7 cellular contexts compared by ENCODE assay signal in genomic region chr17:69506489-69506888, GRCh38.
A peak's percentile ranks its signal among the peaks of the same experiment; 100 is the strongest.
DNase-seq lines count a peak whose midpoint lies in the region; ATAC-seq, FAIRE-seq and TF ChIP-seq lines count a peak whose summit lies in the region.

No MANE protein-coding gene starts in this region.

- TF ChIP-seq CTCF in GM12864 (IDR thresholded peaks at IDR 0.05; ENCODE audit: low read depth, low read length, missing control alignments) (peak; percentile 38), K562 (IDR thresholded peaks at IDR 0.05 in 2 of 3, conservative IDR thresholded peaks at IDR 0.05 in 1 of 3; ENCODE audit: insufficient read depth in 2 of 3, low read depth in 1 of 3, low read length in 3 of 3) (peak in 2 of 3 experiments; percentile 26 to 27; a peak in 1 of 6 replicates), neutrophil (IDR thresholded peaks at IDR 0.05) (no peak)

- H3K27ac ChIP-seq in Karpas-422 (ENCODE audit: low read length) (peak overlapping the region; percentile 97), K562 (ENCODE audit: extremely low read depth, low read depth, low read length) (no peak overlapping the region), neutrophil (peak overlapping the region; percentile 28)

- DNase-seq in GM12864 (ENCODE audit: low read depth): no peak
- DNase-seq in Karpas-422: peak; percentile 78
- no peak for DNase-seq in K562 (ENCODE audit: extremely low read depth in 1 of 4, low spot score in 3 of 4)
- DNase-seq in NCI-H345 (lab: John Stamatoyannopoulos, UW): no peak
- no peak for DNase-seq in cerebellar nuclear complex (lab: John Stamatoyannopoulos, UW)
- no peak for DNase-seq in naive thymus-derived CD8-positive, alpha-beta T cell

- peaks cover 11 to 38% (median 35%) of the 10 kb centered on the region in 4 donors for H3K4me1 Mint-ChIP-seq in naive thymus-derived CD8-positive, alpha-beta T cell

- no peak for TF ChIP-seq EP300 in K562 (IDR thresholded peaks at IDR 0.05; ENCODE audit: low read length)

- POLR2A ChIA-PET in K562 (lab: Yijun Ruan, JAX): interaction anchor here (0.5 to 0.7 kb wide), 2 partner anchors 36 to 180 kb away, joined by 3 read pairs; no protein-coding TSS in a partner anchor
- POLR2A ChIA-PET in naive thymus-derived CD8-positive, alpha-beta T cell (lab: Charles Lee): no interaction called here

- H3K36me3 ChIP-seq in Karpas-422 (ENCODE audit: insufficient read depth, low read length) (peaks cover 50% of the 10 kb centered on the region), K562 (ENCODE audit: control insufficient read depth, insufficient read depth, low read length) (no peaks in the 10 kb centered on the region), neutrophil (peaks cover 37% of the 10 kb centered on the region)

- H3K9me3 Mint-ChIP-seq in naive thymus-derived CD8-positive, alpha-beta T cell: no peaks in the 10 kb centered on the region

- TF ChIP-seq RAD21 in K562 (CRISPR knock-in tag; conservative IDR thresholded peaks at IDR 0.05 in 1 of 2, IDR thresholded peaks at IDR 0.05 in 1 of 2): no peak

- H3K27ac Mint-ChIP-seq in naive thymus-derived CD8-positive, alpha-beta T cell: peak overlapping the region in 2 of 10 donors; percentile 31 to 46

- H3K36me3 Mint-ChIP-seq in naive thymus-derived CD8-positive, alpha-beta T cell: peaks cover 26 to 48% (median 42%) of the 10 kb centered on the region in 3 donors

- no peak overlapping the region for H2AFZ ChIP-seq in Karpas-422 (ENCODE audit: low read length)
- no peak overlapping the region for H2AFZ ChIP-seq in K562 (ENCODE audit: low read depth, low read length)

- H3K27me3 ChIP-seq in Karpas-422 (ENCODE audit: low read length): no peaks in the 10 kb centered on the region
- H3K27me3 ChIP-seq in K562 (ENCODE audit: control insufficient read depth in 2 of 2, insufficient read depth in 2 of 2, low read length in 2 of 2): no peaks in the 10 kb centered on the region; a peak in 1 of 5 replicates
- no peaks in the 10 kb centered on the region for H3K27me3 ChIP-seq in neutrophil

- BruUV-seq in K562 (replicated peaks; lab: Mats Ljungman, UMichigan): no TSS peak

- H3K4me1 ChIP-seq in Karpas-422 (ENCODE audit: low read length) (peaks cover 80% of the 10 kb centered on the region), K562 (replicated peaks in 1 of 2; ENCODE audit: control insufficient read depth in 2 of 2, insufficient read depth in 2 of 2, low read length in 2 of 2) (no peaks in the 10 kb centered on the region), neutrophil (ENCODE audit: control insufficient read depth in 1 of 2, insufficient read depth in 1 of 2, low read depth in 1 of 2, low read length in 1 of 2) (peaks cover 20 to 41% of the 10 kb centered on the region in 2 experiments)

- WGBS in K562 (ENCODE audit: insufficient coverage, low coverage, missing lambda C conversion rate): 31% methylated on average over 1 of the region's 1 CpG

- in situ Hi-C loops in K562 (cut with MboI): no loop called here

- H3K9ac ChIP-seq in Karpas-422 (ENCODE audit: low read length) (no peak overlapping the region), K562 (ENCODE audit: insufficient read depth in 1 of 2, low read depth in 2 of 2, low read length in 2 of 2) (no peak overlapping the region)

- peak overlapping the region; percentile 17 for H3K4me2 ChIP-seq in Karpas-422 (ENCODE audit: low read depth, low read length, poor library complexity, severe bottlenecking)
- H3K4me2 ChIP-seq in K562 (ENCODE audit: insufficient read depth, low read length): no peak overlapping the region

- no peaks in the 10 kb centered on the region for H3K9me2 ChIP-seq in Karpas-422 (replicated peaks; ENCODE audit: insufficient read depth, low read length)

- no peak overlapping the region for H3K4me3 Mint-ChIP-seq in naive thymus-derived CD8-positive, alpha-beta T cell

- H4K20me1 ChIP-seq in Karpas-422 (ENCODE audit: insufficient read depth, low read depth, low read length) (no peaks in the 10 kb centered on the region), K562 (replicated peaks; ENCODE audit: control insufficient read depth, insufficient read depth, low read length) (no peaks in the 10 kb centered on the region)

- H3K27me3 Mint-ChIP-seq in naive thymus-derived CD8-positive, alpha-beta T cell: no peaks in the 10 kb centered on the region

- H3K4me3 ChIP-seq in GM12864 (ENCODE audit: low read depth, low read length) (no peak overlapping the region), Karpas-422 (ENCODE audit: low read length) (no peak overlapping the region), K562 (no peak overlapping the region), neutrophil (ENCODE audit: low read depth in 1 of 2, low read length in 1 of 2) (no peak overlapping the region)

- H3K79me2 ChIP-seq in Karpas-422 (ENCODE audit: low read length): peaks cover 57% of the 10 kb centered on the region
- no peaks in the 10 kb centered on the region for H3K79me2 ChIP-seq in K562 (ENCODE audit: control insufficient read depth, insufficient read depth, low read length)

- peak; percentile 65 for FAIRE-seq in K562 (lab: Jason Lieb, UNC)

- intact Hi-C loops in K562 (cut with micrococcal nuclease): no loop called here

- H3K9me3 ChIP-seq in Karpas-422 (ENCODE audit: low read length) (no peaks in the 10 kb centered on the region), K562 (replicated peaks; ENCODE audit: control insufficient read depth, insufficient read depth, low read depth, low read length) (no peaks in the 10 kb centered on the region), neutrophil (no peaks in the 10 kb centered on the region)

- ATAC-seq in K562: peak; percentile 46; the same call in 2 of the 3 replicates
- no peak for ATAC-seq in naive thymus-derived CD8-positive, alpha-beta T cell

- CTCF ChIA-PET in K562 (lab: Yijun Ruan, JAX; ENCODE audit: low intra/inter-chr PET ratio): no interaction called here

- no peak for TF ChIP-seq POLR2A in K562 (conservative IDR thresholded peaks at IDR 0.05)

- no peaks in the 10 kb centered on the region for H3K9me1 ChIP-seq in K562 (ENCODE audit: control insufficient read depth, insufficient read depth, low read length)

TF ChIP-seq in K562, 482 proteins besides CTCF, POLR2A, EP300 and RAD21:
- TF ChIP-seq, protein P1, sequence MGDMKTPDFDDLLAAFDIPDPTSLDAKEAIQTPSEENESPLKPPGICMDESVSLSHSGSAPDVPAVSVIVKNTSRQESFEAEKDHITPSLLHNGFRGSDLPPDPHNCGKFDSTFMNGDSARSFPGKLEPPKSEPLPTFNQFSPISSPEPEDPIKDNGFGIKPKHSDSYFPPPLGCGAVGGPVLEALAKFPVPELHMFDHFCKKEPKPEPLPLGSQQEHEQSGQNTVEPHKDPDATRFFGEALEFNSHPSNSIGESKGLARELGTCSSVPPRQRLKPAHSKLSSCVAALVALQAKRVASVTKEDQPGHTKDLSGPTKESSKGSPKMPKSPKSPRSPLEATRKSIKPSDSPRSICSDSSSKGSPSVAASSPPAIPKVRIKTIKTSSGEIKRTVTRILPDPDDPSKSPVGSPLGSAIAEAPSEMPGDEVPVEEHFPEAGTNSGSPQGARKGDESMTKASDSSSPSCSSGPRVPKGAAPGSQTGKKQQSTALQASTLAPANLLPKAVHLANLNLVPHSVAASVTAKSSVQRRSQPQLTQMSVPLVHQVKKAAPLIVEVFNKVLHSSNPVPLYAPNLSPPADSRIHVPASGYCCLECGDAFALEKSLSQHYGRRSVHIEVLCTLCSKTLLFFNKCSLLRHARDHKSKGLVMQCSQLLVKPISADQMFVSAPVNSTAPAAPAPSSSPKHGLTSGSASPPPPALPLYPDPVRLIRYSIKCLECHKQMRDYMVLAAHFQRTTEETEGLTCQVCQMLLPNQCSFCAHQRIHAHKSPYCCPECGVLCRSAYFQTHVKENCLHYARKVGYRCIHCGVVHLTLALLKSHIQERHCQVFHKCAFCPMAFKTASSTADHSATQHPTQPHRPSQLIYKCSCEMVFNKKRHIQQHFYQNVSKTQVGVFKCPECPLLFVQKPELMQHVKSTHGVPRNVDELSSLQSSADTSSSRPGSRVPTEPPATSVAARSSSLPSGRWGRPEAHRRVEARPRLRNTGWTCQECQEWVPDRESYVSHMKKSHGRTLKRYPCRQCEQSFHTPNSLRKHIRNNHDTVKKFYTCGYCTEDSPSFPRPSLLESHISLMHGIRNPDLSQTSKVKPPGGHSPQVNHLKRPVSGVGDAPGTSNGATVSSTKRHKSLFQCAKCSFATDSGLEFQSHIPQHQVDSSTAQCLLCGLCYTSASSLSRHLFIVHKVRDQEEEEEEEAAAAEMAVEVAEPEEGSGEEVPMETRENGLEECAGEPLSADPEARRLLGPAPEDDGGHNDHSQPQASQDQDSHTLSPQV (IDR thresholded peaks at IDR 0.05): no peak
- TF ChIP-seq CXXC5 (CRISPR knock-in tag; IDR thresholded peaks at IDR 0.05) (no peak), CHD2 (IDR thresholded peaks at IDR 0.05; ENCODE audit: low read depth, low read length) (no peak), HDAC6 (IDR thresholded peaks at IDR 0.05; ENCODE audit: low read depth, low read length) (no peak)
- TF ChIP-seq, protein P2, sequence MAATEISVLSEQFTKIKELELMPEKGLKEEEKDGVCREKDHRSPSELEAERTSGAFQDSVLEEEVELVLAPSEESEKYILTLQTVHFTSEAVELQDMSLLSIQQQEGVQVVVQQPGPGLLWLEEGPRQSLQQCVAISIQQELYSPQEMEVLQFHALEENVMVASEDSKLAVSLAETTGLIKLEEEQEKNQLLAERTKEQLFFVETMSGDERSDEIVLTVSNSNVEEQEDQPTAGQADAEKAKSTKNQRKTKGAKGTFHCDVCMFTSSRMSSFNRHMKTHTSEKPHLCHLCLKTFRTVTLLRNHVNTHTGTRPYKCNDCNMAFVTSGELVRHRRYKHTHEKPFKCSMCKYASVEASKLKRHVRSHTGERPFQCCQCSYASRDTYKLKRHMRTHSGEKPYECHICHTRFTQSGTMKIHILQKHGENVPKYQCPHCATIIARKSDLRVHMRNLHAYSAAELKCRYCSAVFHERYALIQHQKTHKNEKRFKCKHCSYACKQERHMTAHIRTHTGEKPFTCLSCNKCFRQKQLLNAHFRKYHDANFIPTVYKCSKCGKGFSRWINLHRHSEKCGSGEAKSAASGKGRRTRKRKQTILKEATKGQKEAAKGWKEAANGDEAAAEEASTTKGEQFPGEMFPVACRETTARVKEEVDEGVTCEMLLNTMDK (IDR thresholded peaks at IDR 0.05; ENCODE audit: borderline replicate concordance, insufficient read depth, low read depth, low read length, poor library complexity, severe bottlenecking): peak; percentile 19
